Comparison of ENCODE assay signal across 9 cellular contexts in genomic region chr5:159341914-159342313, GRCh38. TPM values are rescaled to one million over a fixed set of nuclear protein-coding genes. Genes with fewer than 3 reads are reported as not detected.
A peak's percentile ranks its signal among the peaks of the same experiment; 100 is the strongest.
DNase-seq lines count a peak whose midpoint lies in the region; ATAC-seq, FAIRE-seq and TF ChIP-seq lines count a peak whose summit lies in the region.
"Had no signal": no experiment of that assay in that cellular context is flagged by ENCODE, and none has a peak within 500 bp of the region (broad histone marks: within the 10 kb centered on the region; RNA-seq: fewer than 3 reads in every experiment).

No MANE protein-coding gene starts in this region.

- no peak for FAIRE-seq in bronchial epithelial cell (lab: Jason Lieb, UNC)

- H3K4me3 ChIP-seq in bronchial epithelial cell (ENCODE audit: low read depth, low read length), result no peak overlapping the region

- peaks cover 41% of the 10 kb centered on the region for H3K4me1 Mint-ChIP-seq in memory B cell

- TF ChIP-seq CTCF in AG09319 (IDR thresholded peaks at IDR 0.05; ENCODE audit: low read depth, low read length) (no peak), bronchial epithelial cell (IDR thresholded peaks at IDR 0.05; ENCODE audit: insufficient read depth, low read length, severe bottlenecking) (no peak)

- no peaks in the 10 kb centered on the region for H3K27me3 Mint-ChIP-seq in memory B cell

- no peaks in the 10 kb centered on the region for H3K36me3 ChIP-seq in bronchial epithelial cell (ENCODE audit: control insufficient read depth, insufficient read depth, low read length)

- H3K36me3 Mint-ChIP-seq in memory B cell, result peaks cover 18% of the 10 kb centered on the region

- H3K27ac Mint-ChIP-seq in memory B cell, result peak overlapping the region; percentile 82

- H3K27me3 ChIP-seq in bronchial epithelial cell (ENCODE audit: control insufficient read depth, insufficient read depth, low read length), result no peaks in the 10 kb centered on the region

- H3K4me3 Mint-ChIP-seq in memory B cell, result no peak overlapping the region

- DNase-seq in AG09319 (ENCODE audit: extremely low read depth, low read depth), result peak; percentile 32
- DNase-seq in HPDE6-E6E7 (ENCODE audit: extremely low spot score), result peak; percentile 55
- peak in 4 of 5 experiments; percentile 38 to 82 (median 59) for DNase-seq in T-helper 2 cell
- peak; percentile 89 for DNase-seq in bronchial epithelial cell (ENCODE audit: low read depth)
- no peak for DNase-seq in memory B cell (ENCODE audit: low spot score in 2 of 2)
- DNase-seq in NCI-H2227 (lab: John Stamatoyannopoulos, UW; ENCODE audit: unreplicated experiment), result no peak

- no peak for ATAC-seq in memory B cell (ENCODE audit: low read depth)
- ATAC-seq in GM19455 (IDR thresholded peaks at IDR 0.05; ENCODE audit: unreplicated experiment), result no peak
- ATAC-seq in HG03571 (IDR thresholded peaks at IDR 0.05; ENCODE audit: unreplicated experiment), result no peak

- H3K9me3 Mint-ChIP-seq in memory B cell, result no peaks in the 10 kb centered on the region

RNA-seq across cellular contexts. Expression of gene IL12B, which starts 11.6 kb away (rescaled TPM):
- under 0.01 TPM in 1 of 2 replicates, not detected in the other for total RNA-seq in bronchial epithelial cell
- total RNA-seq: epithelial cell of proximal tubule had no signal

Comparison
In these comparisons a context has a peak if more than half of its experiments do, and no peak if none do; other contexts are left out.
1. DNase-seq: peak in AG09319 (single experiment), HPDE6-E6E7 (single experiment), T-helper 2 cell (4 of 5) and bronchial epithelial cell (single experiment); none in memory B cell (0 of 2) and NCI-H2227 (single experiment).